In the genomic region with DNA sequence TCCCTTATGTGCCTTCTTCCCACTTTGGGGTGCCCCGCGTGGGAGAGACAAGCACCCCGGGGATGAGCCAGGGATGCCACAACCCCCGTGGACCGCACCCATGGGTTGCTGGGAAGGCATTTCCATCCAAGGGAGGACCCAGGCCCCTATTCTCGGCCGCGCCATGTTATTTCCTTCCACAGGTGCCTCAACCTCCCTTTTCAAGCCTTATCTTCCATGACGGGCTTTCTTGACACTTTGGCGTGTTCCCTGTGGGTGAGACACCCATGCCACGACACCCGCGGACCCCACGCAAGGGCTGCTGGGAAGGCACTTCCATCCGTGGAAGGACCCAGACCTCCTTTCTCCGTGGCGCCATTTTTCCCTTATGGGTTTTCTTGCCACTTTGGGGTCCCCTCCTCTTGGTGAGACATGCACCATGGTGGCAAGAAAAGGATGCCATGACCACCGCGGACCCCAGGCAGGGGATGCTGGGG, we compare ENCODE assay signal across 1 cellular context.
TF ChIP-seq lines count a peak whose summit lies in the region.

No MANE protein-coding gene starts in this region.

TF ChIP-seq in HepG2, 621 proteins besides CTCF, POLR2A, EP300 and RAD21 (continued from another document):
- TF ChIP-seq, protein P1, sequence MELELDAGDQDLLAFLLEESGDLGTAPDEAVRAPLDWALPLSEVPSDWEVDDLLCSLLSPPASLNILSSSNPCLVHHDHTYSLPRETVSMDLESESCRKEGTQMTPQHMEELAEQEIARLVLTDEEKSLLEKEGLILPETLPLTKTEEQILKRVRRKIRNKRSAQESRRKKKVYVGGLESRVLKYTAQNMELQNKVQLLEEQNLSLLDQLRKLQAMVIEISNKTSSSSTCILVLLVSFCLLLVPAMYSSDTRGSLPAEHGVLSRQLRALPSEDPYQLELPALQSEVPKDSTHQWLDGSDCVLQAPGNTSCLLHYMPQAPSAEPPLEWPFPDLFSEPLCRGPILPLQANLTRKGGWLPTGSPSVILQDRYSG (CRISPR knock-in tag; IDR thresholded peaks at IDR 0.05), result no peak
